19 cellular contexts compared by ENCODE assay signal in genomic region chr2:27351802-27352598, GRCh38. TPM values are rescaled to one million over a fixed set of nuclear protein-coding genes. Genes with fewer than 3 reads are reported as not detected.
A peak's percentile ranks its signal among the peaks of the same experiment; 100 is the strongest.
DNase-seq lines count a peak whose midpoint lies in the region; ATAC-seq and TF ChIP-seq lines count a peak whose summit lies in the region.
"Had no signal": no experiment of that assay in that cellular context is flagged by ENCODE, and none has a peak within 500 bp of the region (broad histone marks: within the 10 kb centered on the region; RNA-seq: fewer than 3 reads in every experiment).

No MANE protein-coding gene starts in this region.

- H2AFZ ChIP-seq in KMS-11 (ENCODE audit: low read depth): no peak overlapping the region

- no peak for TF ChIP-seq CTCF in KMS-11 (conservative IDR thresholded peaks at IDR 0.05; ENCODE audit: low read depth, low read length)

- H3K4me2 ChIP-seq in KMS-11: peak overlapping the region; percentile 3; the same call in 1 of the 2 replicates

- peak overlapping the region; percentile 13 for H3K4me3 Mint-ChIP-seq in activated T-cell treated with anti-CD3 and anti-CD28 coated beads, Interleukin-2, amount 50 U/mL, for 24 hours
- H3K4me3 Mint-ChIP-seq in activated naive CD8-positive, alpha-beta T cell treated with anti-CD3 and anti-CD28 coated beads for 36 hours: peak overlapping the region; percentile 5
- no peak overlapping the region for H3K4me3 Mint-ChIP-seq in stimulated activated effector memory CD8-positive, alpha-beta T cell treated with anti-CD3 and anti-CD28 coated beads, Interleukin-12 subunit alpha, Interleukin-12 subunit beta, amount 100 ng/mL, for 72 hours
- H3K4me3 Mint-ChIP-seq: nephron had no signal

- ATAC-seq in stimulated activated effector memory CD8-positive, alpha-beta T cell treated with anti-CD3 and anti-CD28 coated beads, Interleukin-12 subunit alpha, Interleukin-12 subunit beta, amount 100 ng/mL, for 72 hours: peak; percentile 31
- ATAC-seq: SK-N-SH treated with all-trans-retinoic acid at 6 μM for 48 hours had no signal

- peaks cover 88% of the 10 kb centered on the region for H3K79me2 ChIP-seq in KMS-11 (ENCODE audit: insufficient read depth, low read depth)

- 0 out of 2 replicates have a peak, but pooled peaks cover 9% of the 10 kb centered on the region for H4K20me1 ChIP-seq in KMS-11 (ENCODE audit: insufficient read depth)

- H3K36me3 ChIP-seq in KMS-11 (ENCODE audit: insufficient read depth): no peaks in the 10 kb centered on the region

- no peak overlapping the region for H3K9ac ChIP-seq in KMS-11

- H3K36me3 Mint-ChIP-seq in activated T-cell treated with anti-CD3 and anti-CD28 coated beads, Interleukin-2, amount 50 U/mL, for 24 hours (ENCODE audit: low read depth): peaks cover 53% of the 10 kb centered on the region
- peaks cover 16% of the 10 kb centered on the region for H3K36me3 Mint-ChIP-seq in activated naive CD8-positive, alpha-beta T cell treated with anti-CD3 and anti-CD28 coated beads for 36 hours
- peaks cover 60% of the 10 kb centered on the region for H3K36me3 Mint-ChIP-seq in stimulated activated effector memory CD8-positive, alpha-beta T cell treated with anti-CD3 and anti-CD28 coated beads, Interleukin-12 subunit alpha, Interleukin-12 subunit beta, amount 100 ng/mL, for 72 hours

- no peaks in the 10 kb centered on the region for H3K9me3 Mint-ChIP-seq in activated T-cell treated with anti-CD3 and anti-CD28 coated beads, Interleukin-2, amount 50 U/mL, for 24 hours
- no peaks in the 10 kb centered on the region for H3K9me3 Mint-ChIP-seq in activated naive CD8-positive, alpha-beta T cell treated with anti-CD3 and anti-CD28 coated beads for 36 hours
- no peaks in the 10 kb centered on the region for H3K9me3 Mint-ChIP-seq in stimulated activated effector memory CD8-positive, alpha-beta T cell treated with anti-CD3 and anti-CD28 coated beads, Interleukin-12 subunit alpha, Interleukin-12 subunit beta, amount 100 ng/mL, for 72 hours
- H3K9me3 Mint-ChIP-seq: nephron had no signal

- peak overlapping the region; percentile 70 for H3K27ac Mint-ChIP-seq in activated T-cell treated with anti-CD3 and anti-CD28 coated beads, Interleukin-2, amount 50 U/mL, for 24 hours
- H3K27ac Mint-ChIP-seq in activated naive CD8-positive, alpha-beta T cell treated with anti-CD3 and anti-CD28 coated beads for 36 hours: peak overlapping the region; percentile 46
- H3K27ac Mint-ChIP-seq in stimulated activated effector memory CD8-positive, alpha-beta T cell treated with anti-CD3 and anti-CD28 coated beads, Interleukin-12 subunit alpha, Interleukin-12 subunit beta, amount 100 ng/mL, for 72 hours: peak overlapping the region; percentile 10

- H3K27me3 ChIP-seq in KMS-11 (ENCODE audit: insufficient read depth, low read depth): no peaks in the 10 kb centered on the region
- H3K27me3 ChIP-seq: spleen, stomach had no signal

- no peak for DNase-seq in activated T-cell treated with anti-CD3 and anti-CD28 coated beads, Interleukin-2, amount 50 U/mL, for 24 hours
- DNase-seq in activated T-cell treated with anti-CD3 and anti-CD28 coated beads, Interleukin-2, amount 50 U/mL, for 48 hours: no peak
- no peak for DNase-seq in activated naive CD8-positive, alpha-beta T cell treated with anti-CD3 and anti-CD28 coated beads for 36 hours
- DNase-seq in stimulated activated effector memory CD8-positive, alpha-beta T cell treated with anti-CD3 and anti-CD28 coated beads, Interleukin-12 subunit alpha, Interleukin-12 subunit beta, amount 100 ng/mL, for 72 hours (ENCODE audit: low spot score in 2 of 2): no peak
- DNase-seq in NCI-H446 treated with DMSO at 0.1 percent for 48 hours (lab: John Stamatoyannopoulos, UW): no peak
- no peak for DNase-seq in NCI-H510A treated with DMSO at 0.1 percent for 48 hours (lab: John Stamatoyannopoulos, UW)
- DNase-seq in NCI-H446 (lab: John Stamatoyannopoulos, UW): no peak
- DNase-seq: activated CD8-positive, alpha-beta memory T cell treated with anti-CD3 and anti-CD28 coated beads, Interleukin-2, amount 50 U/mL, for 48 hours; H7; KBM-7; NCI-H1105 treated with DMSO at 0.1 percent for 48 hours; NCI-H2171; NCI-H82; spleen; stomach had no signal

- H3K4me1 Mint-ChIP-seq in activated T-cell treated with anti-CD3 and anti-CD28 coated beads, Interleukin-2, amount 50 U/mL, for 24 hours (ENCODE audit: low read depth): peaks cover 61% of the 10 kb centered on the region
- peaks cover 52% of the 10 kb centered on the region for H3K4me1 Mint-ChIP-seq in activated naive CD8-positive, alpha-beta T cell treated with anti-CD3 and anti-CD28 coated beads for 36 hours
- peaks cover 20% of the 10 kb centered on the region for H3K4me1 Mint-ChIP-seq in stimulated activated effector memory CD8-positive, alpha-beta T cell treated with anti-CD3 and anti-CD28 coated beads, Interleukin-12 subunit alpha, Interleukin-12 subunit beta, amount 100 ng/mL, for 72 hours

- peaks cover 55% of the 10 kb centered on the region for H3K4me1 ChIP-seq in KMS-11 (ENCODE audit: low read depth, poor library complexity, severe bottlenecking)

- H3K27ac ChIP-seq in KMS-11: no peak overlapping the region
- H3K27ac ChIP-seq: HL-60, spleen, stomach had no signal

- H3K4me3 ChIP-seq in KMS-11 (IDR thresholded peaks at IDR 0.05; ENCODE audit: insufficient read depth, low read depth, low read length): no peak overlapping the region
- H3K4me3 ChIP-seq: spleen, stomach had no signal

- H3K27me3 Mint-ChIP-seq in activated T-cell treated with anti-CD3 and anti-CD28 coated beads, Interleukin-2, amount 50 U/mL, for 24 hours: no peaks in the 10 kb centered on the region
- no peaks in the 10 kb centered on the region for H3K27me3 Mint-ChIP-seq in activated naive CD8-positive, alpha-beta T cell treated with anti-CD3 and anti-CD28 coated beads for 36 hours

RNA-seq across cellular contexts. Expression of gene GTF3C2, which starts 4.6 kb away (rescaled TPM):
- total RNA-seq in activated naive CD8-positive, alpha-beta T cell treated with anti-CD3 and anti-CD28 coated beads for 36 hours: 10 to 100 TPM; 77.4 to 83.9 TPM

RNA-seq across cellular contexts. Expression of gene EIF2B4, which starts 18.1 kb away (rescaled TPM):
- 10 to 100 TPM; 41.2 to 43.6 TPM for total RNA-seq in activated naive CD8-positive, alpha-beta T cell treated with anti-CD3 and anti-CD28 coated beads for 36 hours

RNA-seq across cellular contexts. Expression of gene SNX17, which starts 18.4 kb away (rescaled TPM):
- 10 to 100 TPM; 88.1 to 96.0 TPM for total RNA-seq in activated naive CD8-positive, alpha-beta T cell treated with anti-CD3 and anti-CD28 coated beads for 36 hours

RNA-seq across cellular contexts. Expression of gene ZNF513, which starts 28.5 kb away (rescaled TPM):
- 1 to 10 TPM; 8.3 to 9.9 TPM for total RNA-seq in activated naive CD8-positive, alpha-beta T cell treated with anti-CD3 and anti-CD28 coated beads for 36 hours

RNA-seq across cellular contexts. Expression of gene MPV17, which starts 29.1 kb away (rescaled TPM):
- total RNA-seq in activated naive CD8-positive, alpha-beta T cell treated with anti-CD3 and anti-CD28 coated beads for 36 hours: 10 to 100 TPM; 84.4 to 87.8 TPM

Comparison
In these comparisons a context has a peak if more than half of its experiments do, and no peak if none do; other contexts are left out.
1. H3K27ac Mint-ChIP-seq: peak in every context shown above with its lines; median percentile 70 in activated T-cell treated with anti-CD3 and anti-CD28 coated beads, Interleukin-2, amount 50 U/mL, for 24 hours; 46 in activated naive CD8-positive, alpha-beta T cell treated with anti-CD3 and anti-CD28 coated beads for 36 hours; 10 in stimulated activated effector memory CD8-positive, alpha-beta T cell treated with anti-CD3 and anti-CD28 coated beads, Interleukin-12 subunit alpha, Interleukin-12 subunit beta, amount 100 ng/mL, for 72 hours.